Comparison of ENCODE assay signal across 15 cellular contexts in genomic region chr2:47777268-47777972, GRCh38.
"Had no signal": no experiment of that assay in that cellular context is flagged by ENCODE, and none has a peak within 500 bp of the region (broad histone marks: within the 10 kb centered on the region; RNA-seq: fewer than 3 reads in every experiment).

No MANE protein-coding gene starts in this region.

- H3K27me3 Mint-ChIP-seq: activated naive CD4-positive, alpha-beta T cell treated with anti-CD3 and anti-CD28 coated beads, Interleukin-2, amount 50 U/mL, for 24 hours; activated T-cell treated with anti-CD3 and anti-CD28 coated beads, Interleukin-2, amount 50 U/mL, for 24 hours; stimulated activated memory B cell treated with anti-CD40 and anti-IgM and Interleukin-4, amounts not matched to agents 10 μg/mL and 1 μg/mL and 100 μg/mL, for 72 hours had no signal

- H3K36me3 Mint-ChIP-seq: activated naive CD4-positive, alpha-beta T cell treated with anti-CD3 and anti-CD28 coated beads, Interleukin-2, amount 50 U/mL, for 24 hours; stimulated activated memory B cell treated with anti-CD40 and anti-IgM and Interleukin-4, amounts not matched to agents 10 μg/mL and 1 μg/mL and 100 μg/mL, for 72 hours had no signal

- ATAC-seq: activated CD8-positive, alpha-beta T cell treated with anti-CD3 and anti-CD28 coated beads, Interleukin-2, amount 10 ng/mL, durations not matched to agents 7 days and 5 days; left lobe of liver; stimulated activated memory B cell treated with anti-CD40 and anti-IgM and Interleukin-4, amounts not matched to agents 10 μg/mL and 1 μg/mL and 100 μg/mL, for 72 hours; upper lobe of right lung had no signal

- H3K27ac Mint-ChIP-seq: activated CD4-positive, alpha-beta T cell treated with anti-CD3 and anti-CD28 coated beads, Interleukin-2, amount 10 ng/mL, durations not matched to agents 24 days and 14 days; activated CD8-positive, alpha-beta T cell treated with anti-CD3 and anti-CD28 coated beads, Interleukin-2, amount 10 ng/mL, durations not matched to agents 7 days and 5 days; activated naive CD4-positive, alpha-beta T cell treated with anti-CD3 and anti-CD28 coated beads, Interleukin-2, amount 50 U/mL, for 24 hours; activated T-cell treated with anti-CD3 and anti-CD28 coated beads, Interleukin-2, amount 50 U/mL, for 24 hours; stimulated activated memory B cell treated with anti-CD40 and anti-IgM and Interleukin-4, amounts not matched to agents 10 μg/mL and 1 μg/mL and 100 μg/mL, for 72 hours had no signal

- DNase-seq: activated CD4-positive, alpha-beta T cell treated with anti-CD3 and anti-CD28 coated beads, Interleukin-2, amount 10 ng/mL, durations not matched to agents 24 days and 14 days; activated CD8-positive, alpha-beta T cell treated with anti-CD3 and anti-CD28 coated beads, Interleukin-2, amount 10 ng/mL, durations not matched to agents 7 days and 5 days; activated T-cell treated with anti-CD3 and anti-CD28 coated beads, Interleukin-2, amount 50 U/mL, for 24 hours; effector CD4-positive, alpha-beta T cell; esophagus squamous epithelium; sigmoid colon; spleen; stimulated activated CD4-positive, alpha-beta T cell treated with anti-CD3 and anti-CD28 coated beads, Interleukin-4, amount 100 ng/mL, for 4 hours; T1000; upper lobe of right lung had no signal

- H3K4me1 Mint-ChIP-seq: activated CD4-positive, alpha-beta T cell treated with anti-CD3 and anti-CD28 coated beads, Interleukin-2, amount 10 ng/mL, durations not matched to agents 24 days and 14 days; activated naive CD4-positive, alpha-beta T cell treated with anti-CD3 and anti-CD28 coated beads, Interleukin-2, amount 50 U/mL, for 24 hours; neural crest cell; stimulated activated memory B cell treated with anti-CD40 and anti-IgM and Interleukin-4, amounts not matched to agents 10 μg/mL and 1 μg/mL and 100 μg/mL, for 72 hours had no signal

- H3K27ac ChIP-seq: esophagus squamous epithelium, sigmoid colon, spleen, thoracic aorta, upper lobe of right lung had no signal

- H3K9me3 ChIP-seq: esophagus squamous epithelium, sigmoid colon, spleen, thoracic aorta, upper lobe of right lung had no signal

- H3K27me3 ChIP-seq: esophagus squamous epithelium, sigmoid colon, spleen, upper lobe of right lung had no signal

- H3K36me3 ChIP-seq: esophagus squamous epithelium, sigmoid colon, spleen, thoracic aorta, upper lobe of right lung had no signal

- H3K4me3 Mint-ChIP-seq: activated CD4-positive, alpha-beta T cell treated with anti-CD3 and anti-CD28 coated beads, Interleukin-2, amount 10 ng/mL, durations not matched to agents 24 days and 14 days; activated CD8-positive, alpha-beta T cell treated with anti-CD3 and anti-CD28 coated beads, Interleukin-2, amount 10 ng/mL, durations not matched to agents 7 days and 5 days; activated naive CD4-positive, alpha-beta T cell treated with anti-CD3 and anti-CD28 coated beads, Interleukin-2, amount 50 U/mL, for 24 hours; activated T-cell treated with anti-CD3 and anti-CD28 coated beads, Interleukin-2, amount 50 U/mL, for 24 hours; neural crest cell; stimulated activated memory B cell treated with anti-CD40 and anti-IgM and Interleukin-4, amounts not matched to agents 10 μg/mL and 1 μg/mL and 100 μg/mL, for 72 hours had no signal

- H3K9me3 Mint-ChIP-seq: activated CD4-positive, alpha-beta T cell treated with anti-CD3 and anti-CD28 coated beads, Interleukin-2, amount 10 ng/mL, durations not matched to agents 24 days and 14 days; activated naive CD4-positive, alpha-beta T cell treated with anti-CD3 and anti-CD28 coated beads, Interleukin-2, amount 50 U/mL, for 24 hours; activated T-cell treated with anti-CD3 and anti-CD28 coated beads, Interleukin-2, amount 50 U/mL, for 24 hours; neural crest cell; stimulated activated memory B cell treated with anti-CD40 and anti-IgM and Interleukin-4, amounts not matched to agents 10 μg/mL and 1 μg/mL and 100 μg/mL, for 72 hours had no signal

- H3K4me3 ChIP-seq: esophagus squamous epithelium, sigmoid colon, spleen, thoracic aorta, upper lobe of right lung had no signal
